ENCODE assay signal across 30 cellular contexts in the genomic region with DNA sequence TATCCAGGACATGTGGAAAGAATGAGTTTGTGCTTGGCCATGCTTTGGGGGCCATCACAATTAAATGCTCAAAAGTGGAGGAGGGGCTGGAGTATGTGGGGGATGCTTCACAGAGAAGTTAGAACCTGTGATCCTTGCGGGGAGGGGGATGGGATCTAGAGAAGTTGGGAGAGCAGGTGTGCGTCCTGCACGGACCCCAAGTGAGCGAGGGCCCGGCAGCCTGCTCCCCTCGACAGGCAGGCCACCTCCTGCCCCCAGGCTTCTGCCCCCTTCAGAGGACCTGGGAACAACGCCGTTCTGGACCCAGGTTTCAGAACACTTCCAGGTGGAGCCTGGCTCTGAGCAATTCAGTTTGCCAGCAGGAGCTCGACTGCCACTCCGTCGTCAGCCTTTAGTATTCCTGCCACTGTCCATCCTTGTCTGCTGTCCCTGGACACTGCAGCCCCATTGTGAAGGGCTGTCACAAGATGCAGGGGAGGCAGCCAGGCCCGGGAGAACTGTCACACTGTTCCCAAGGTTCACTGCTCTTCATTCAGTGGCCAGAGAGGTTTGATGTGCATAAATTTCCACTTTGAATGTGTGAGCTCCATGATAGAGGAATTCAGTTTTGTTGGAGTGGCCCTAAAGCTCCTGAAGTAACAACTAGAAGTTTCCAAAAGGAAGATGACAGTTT.
DNase-seq lines count a peak whose midpoint lies in the region; TF ChIP-seq lines count a peak whose summit lies in the region.
"Had no signal": no experiment of that assay in that cellular context is flagged by ENCODE, and none has a peak within 500 bp of the region (broad histone marks: within the 10 kb centered on the region; RNA-seq: fewer than 3 reads in every experiment).

No MANE protein-coding gene starts in this region.

- no peak for TF ChIP-seq POLR2A in thyroid gland (IDR thresholded peaks at IDR 0.05)

- H3K36me3 ChIP-seq in thyroid gland = peaks cover 7 to 21% of the 10 kb centered on the region in 2 donors

- 89 to 91% methylated on average over 12 of the region's 12 CpGs for WGBS in thyroid gland, 2 donors

- intact Hi-C loops in activated CD4-positive, alpha-beta T cell treated with anti-CD3 and anti-CD28 coated beads, Interleukin-2, amount 10 ng/mL, durations not matched to agents 24 days and 14 days (cut with micrococcal nuclease) = no loop called here
- intact Hi-C loops in thyroid gland (cut with DNase I) = no loop called here

- no peak overlapping the region for H3K4me3 Mint-ChIP-seq in activated CD4-positive, alpha-beta T cell treated with anti-CD3 and anti-CD28 coated beads, Interleukin-2, amount 10 ng/mL, durations not matched to agents 24 days and 14 days
- H3K4me3 Mint-ChIP-seq in activated naive CD8-positive, alpha-beta T cell = no peak overlapping the region
- no peak overlapping the region for H3K4me3 Mint-ChIP-seq in immature natural killer cell
- H3K4me3 Mint-ChIP-seq: activated CD4-positive, alpha-beta T cell treated with anti-CD3 and anti-CD28 coated beads, Interleukin-2, amount 10 ng/mL, durations not matched to agents 7 days and 5 days; activated naive CD4-positive, alpha-beta T cell treated with anti-CD3 and anti-CD28 coated beads, Interleukin-2, amount 10 ng/mL, durations not matched to agents 7 days and 5 days had no signal

- no peak overlapping the region for H3K4me3 ChIP-seq in thyroid gland (replicated peaks in 1 of 3)
- H3K4me3 ChIP-seq: esophagus muscularis mucosa, hepatocyte, smooth muscle cell had no signal

- H3K27ac Mint-ChIP-seq in activated CD4-positive, alpha-beta T cell treated with anti-CD3 and anti-CD28 coated beads, Interleukin-2, amount 10 ng/mL, durations not matched to agents 24 days and 14 days = peak overlapping the region; percentile 25
- peak overlapping the region; percentile 79 for H3K27ac Mint-ChIP-seq in activated naive CD8-positive, alpha-beta T cell
- peak overlapping the region in 1 of 6 donors; percentile 65 for H3K27ac Mint-ChIP-seq in immature natural killer cell
- H3K27ac Mint-ChIP-seq: activated CD4-positive, alpha-beta T cell treated with anti-CD3 and anti-CD28 coated beads, Interleukin-2, amount 10 ng/mL, durations not matched to agents 7 days and 5 days; activated naive CD4-positive, alpha-beta T cell treated with anti-CD3 and anti-CD28 coated beads, Interleukin-2, amount 10 ng/mL, durations not matched to agents 7 days and 5 days had no signal

- no peak for TF ChIP-seq CTCF in thyroid gland (IDR thresholded peaks at IDR 0.05)

- H3K9me3 Mint-ChIP-seq in activated CD4-positive, alpha-beta T cell treated with anti-CD3 and anti-CD28 coated beads, Interleukin-2, amount 10 ng/mL, durations not matched to agents 24 days and 14 days = no peaks in the 10 kb centered on the region
- no peaks in the 10 kb centered on the region for H3K9me3 Mint-ChIP-seq in activated naive CD8-positive, alpha-beta T cell (ENCODE audit: low read depth)
- H3K9me3 Mint-ChIP-seq in immature natural killer cell = no peaks in the 10 kb centered on the region
- H3K9me3 Mint-ChIP-seq: activated CD4-positive, alpha-beta T cell treated with anti-CD3 and anti-CD28 coated beads, Interleukin-2, amount 10 ng/mL, durations not matched to agents 7 days and 5 days; activated naive CD4-positive, alpha-beta T cell treated with anti-CD3 and anti-CD28 coated beads, Interleukin-2, amount 10 ng/mL, durations not matched to agents 7 days and 5 days; IgD-negative memory B cell; naive B cell had no signal

- H3K9me3 ChIP-seq in thyroid gland = no peaks in the 10 kb centered on the region
- H3K9me3 ChIP-seq: esophagus muscularis mucosa had no signal

- H3K27ac ChIP-seq in temporal lobe (ENCODE audit: low read depth, low read length) (peak overlapping the region; percentile 6), thyroid gland (no peak overlapping the region)
- H3K27ac ChIP-seq: 22Rv1, foreskin keratinocyte, hepatocyte had no signal

- no peak for DNase-seq in activated CD4-positive, alpha-beta T cell treated with anti-CD3 and anti-CD28 coated beads, Interleukin-2, amount 10 ng/mL, durations not matched to agents 24 days and 14 days
- no peak for DNase-seq in activated CD4-positive, alpha-beta T cell treated with anti-CD3 and anti-CD28 coated beads, Interleukin-2, amount 50 U/mL, for 4 hours
- DNase-seq in midbrain (lab: John Stamatoyannopoulos, UW) (peak; percentile 53), MV-4-11 (lab: John Stamatoyannopoulos, UW) (no peak), thyroid gland (no peak), immature natural killer cell (no peak)
- DNase-seq: activated CD4-positive, alpha-beta T cell treated with anti-CD3 and anti-CD28 coated beads, Interleukin-2, amount 10 ng/mL, durations not matched to agents 7 days and 5 days; activated naive CD4-positive, alpha-beta T cell treated with anti-CD3 and anti-CD28 coated beads, Interleukin-2, amount 10 ng/mL, durations not matched to agents 7 days and 5 days; dermis blood vessel endothelial cell; foreskin keratinocyte; GOT3; left colon; mesendoderm; naive B cell; NCI-H1092 treated with DMSO at 0.1 percent for 48 hours; NCI-H187 treated with DMSO at 0.1 percent for 48 hours; NCI-H524 treated with DMSO at 0.1 percent for 48 hours; NK-92 treated with Interleukin-12 subunit alpha and Interleukin-12 subunit beta, amount 100 ng/mL, for 24 hours; retina; SHP77 treated with DMSO at 0.1 percent for 48 hours; stimulated activated CD4-positive, alpha-beta T cell treated with anti-CD3 and anti-CD28 coated beads, Interleukin-1b, Interleukin-23, amount 100 ng/mL, for 48 hours; stimulated activated CD8-positive, alpha-beta memory T cell treated with anti-CD3 and anti-CD28 coated beads, Interleukin-4, amount 100 ng/mL, for 48 hours; T1000 had no signal

- peaks cover 35% of the 10 kb centered on the region for H3K4me1 Mint-ChIP-seq in activated CD4-positive, alpha-beta T cell treated with anti-CD3 and anti-CD28 coated beads, Interleukin-2, amount 10 ng/mL, durations not matched to agents 24 days and 14 days
- peaks cover 46% of the 10 kb centered on the region for H3K4me1 Mint-ChIP-seq in activated naive CD8-positive, alpha-beta T cell (ENCODE audit: low read depth)
- H3K4me1 Mint-ChIP-seq in immature natural killer cell = peaks cover 20 to 21% of the 10 kb centered on the region in 2 donors

- peaks cover 5 to 7% of the 10 kb centered on the region in 2 donors for H3K4me1 ChIP-seq in thyroid gland
- H3K4me1 ChIP-seq: foreskin keratinocyte had no signal

- H3K27me3 Mint-ChIP-seq in activated CD4-positive, alpha-beta T cell treated with anti-CD3 and anti-CD28 coated beads, Interleukin-2, amount 10 ng/mL, durations not matched to agents 24 days and 14 days = no peaks in the 10 kb centered on the region
- no peaks in the 10 kb centered on the region for H3K27me3 Mint-ChIP-seq in activated naive CD8-positive, alpha-beta T cell
- peaks cover 0 to 3% (median 0%) of the 10 kb centered on the region in 3 donors for H3K27me3 Mint-ChIP-seq in immature natural killer cell (ENCODE audit: low read depth in 3 of 3)
- H3K27me3 Mint-ChIP-seq: activated CD4-positive, alpha-beta T cell treated with anti-CD3 and anti-CD28 coated beads, Interleukin-2, amount 10 ng/mL, durations not matched to agents 7 days and 5 days; activated naive CD4-positive, alpha-beta T cell treated with anti-CD3 and anti-CD28 coated beads, Interleukin-2, amount 10 ng/mL, durations not matched to agents 7 days and 5 days; IgD-negative memory B cell; naive B cell had no signal

- peaks cover 26% of the 10 kb centered on the region for H3K36me3 Mint-ChIP-seq in activated CD4-positive, alpha-beta T cell treated with anti-CD3 and anti-CD28 coated beads, Interleukin-2, amount 10 ng/mL, durations not matched to agents 24 days and 14 days (ENCODE audit: low read depth)
- H3K36me3 Mint-ChIP-seq in activated naive CD8-positive, alpha-beta T cell = peaks cover 21% of the 10 kb centered on the region
- H3K36me3 Mint-ChIP-seq in immature natural killer cell = peaks cover 6 to 36% (median 12%) of the 10 kb centered on the region in 3 donors

- no peaks in the 10 kb centered on the region for H3K27me3 ChIP-seq in thyroid gland
- H3K27me3 ChIP-seq: esophagus muscularis mucosa, foreskin keratinocyte, hepatocyte had no signal
